Comparison of ENCODE assay signal across 21 cellular contexts in the genomic region with DNA sequence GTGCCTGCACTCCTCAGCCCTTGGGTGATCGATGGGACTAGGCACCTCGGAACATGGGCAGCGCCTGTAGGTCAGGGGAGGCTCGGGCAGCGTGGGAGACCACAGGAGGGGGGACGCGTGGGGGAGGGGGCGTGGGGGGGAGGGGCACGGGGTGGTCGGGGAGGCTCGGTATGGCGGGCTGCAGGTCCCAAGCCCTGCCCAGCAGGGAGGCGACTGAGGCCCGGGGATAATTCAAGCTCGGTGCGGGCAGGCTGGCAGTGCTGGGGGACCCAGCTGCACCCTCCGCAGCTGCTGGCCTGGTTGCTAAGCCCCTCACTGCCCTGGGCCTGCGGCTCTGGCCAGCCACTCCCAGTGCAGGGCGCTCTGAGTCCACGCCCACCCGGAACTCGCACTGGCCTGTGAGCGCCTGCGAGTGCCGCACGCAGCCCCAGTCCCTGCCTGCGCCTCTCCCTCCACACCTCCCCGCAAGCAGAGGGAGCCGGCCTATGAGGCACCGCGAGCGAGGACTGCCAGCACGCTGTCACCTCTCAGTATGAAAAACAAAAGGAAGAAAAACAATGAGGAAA.
"Had no signal": no experiment of that assay in that cellular context is flagged by ENCODE, and none has a peak within 500 bp of the region (broad histone marks: within the 10 kb centered on the region; RNA-seq: fewer than 3 reads in every experiment).

No MANE protein-coding gene starts in this region.

- H3K4me3 ChIP-seq: MG63 had no signal

- H3K9ac ChIP-seq: SK-N-SH had no signal

- H3K27me3 ChIP-seq: MG63 had no signal

- H3K4me2 ChIP-seq: SK-N-SH had no signal

- ATAC-seq: HepG2 had no signal

- H3K36me3 ChIP-seq: MG63 had no signal

- H3K9me3 ChIP-seq: SK-N-SH had no signal

- DNase-seq: IMR-90, Karpas-422, KG1, MG63, NCI-H1092, NCI-H1105 treated with DMSO at 0.1 percent for 48 hours, NCI-H1417 treated with DMSO at 0.1 percent for 48 hours, NCI-H146, NCI-H1694 treated with DMSO at 0.1 percent for 48 hours, NCI-H1930, NCI-H2081, NCI-H2107, NCI-H345, NCI-H446 treated with DMSO at 0.1 percent for 48 hours, NCI-H510A treated with DMSO at 0.1 percent for 48 hours, NCI-H526, NCI-H774, RPMI8226, SHP77, SK-N-SH had no signal
